Comparison of ENCODE assay signal across 2 cellular contexts in the genomic region with DNA sequence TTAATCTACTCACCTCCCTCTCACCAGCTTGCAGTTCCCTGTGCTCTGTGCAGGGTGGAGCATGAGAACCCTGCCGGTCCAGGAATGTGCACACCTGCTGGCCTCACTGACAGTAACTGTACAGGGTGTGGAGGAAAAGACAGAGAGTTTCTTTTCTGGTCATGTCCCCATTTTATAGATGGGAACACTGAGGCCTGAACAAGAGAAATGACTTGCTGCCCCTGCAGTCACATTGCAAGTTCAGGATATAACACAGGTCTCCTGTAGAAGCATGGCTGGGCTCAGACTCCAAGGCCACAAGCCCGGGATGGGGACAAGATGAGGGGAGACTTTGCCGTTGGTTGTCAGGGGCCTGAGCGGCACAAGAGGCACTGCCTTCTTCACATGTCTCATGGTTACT.
TF ChIP-seq lines count a peak whose summit lies in the region.

No MANE protein-coding gene starts in this region.

TF ChIP-seq in HepG2, 621 proteins besides CTCF, POLR2A, EP300 and RAD21 (continued from another document and continues in another):
- TF ChIP-seq ZNF574 (CRISPR knock-in tag; IDR thresholded peaks at IDR 0.05) (no peak), HDAC2 (CRISPR knock-in tag; IDR thresholded peaks at IDR 0.05) (0 out of 2 replicates have a peak, but pooled peaks have one; percentile 29), RCOR2 (CRISPR knock-in tag; IDR thresholded peaks at IDR 0.05) (0 out of 2 replicates have a peak, but pooled peaks have one; percentile 73), ZNF24 (IDR thresholded peaks at IDR 0.05) (no peak), HNRNPL (IDR thresholded peaks at IDR 0.05; ENCODE audit: low read depth, low read length) (no peak), SUZ12 (IDR thresholded peaks at IDR 0.05; ENCODE audit: low read depth, low read length) (no peak), ZMYM3 (CRISPR knock-in tag; IDR thresholded peaks at IDR 0.05) (peak; percentile 97), MXI1 (IDR thresholded peaks at IDR 0.05; ENCODE audit: borderline replicate concordance, low read depth, low read length) (no peak), CEBPG (CRISPR knock-in tag; IDR thresholded peaks at IDR 0.05) (no peak), PREB (CRISPR knock-in tag; IDR thresholded peaks at IDR 0.05) (no peak), BHLHE40 (IDR thresholded peaks at IDR 0.05; ENCODE audit: low read length) (no peak), NFRKB (IDR thresholded peaks at IDR 0.05) (no peak), HDAC1 (CRISPR knock-in tag; IDR thresholded peaks at IDR 0.05) (0 out of 2 replicates have a peak, but pooled peaks have one; percentile 22), SALL2 (CRISPR knock-in tag; IDR thresholded peaks at IDR 0.05) (no peak), ZNF784 (CRISPR knock-in tag; IDR thresholded peaks at IDR 0.05; ENCODE audit: borderline replicate concordance) (no peak), ZNF629 (CRISPR knock-in tag; conservative IDR thresholded peaks at IDR 0.05) (peak; percentile 99), NCOA5 (CRISPR knock-in tag; IDR thresholded peaks at IDR 0.05) (no peak), ZMYM2 (CRISPR knock-in tag; IDR thresholded peaks at IDR 0.05) (no peak)
- TF ChIP-seq, protein P1, sequence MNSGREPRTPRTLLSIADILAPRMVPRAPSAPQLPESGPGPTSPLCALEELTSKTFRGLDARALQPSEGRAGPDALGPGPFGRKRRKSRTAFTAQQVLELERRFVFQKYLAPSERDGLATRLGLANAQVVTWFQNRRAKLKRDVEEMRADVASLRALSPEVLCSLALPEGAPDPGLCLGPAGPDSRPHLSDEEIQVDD (CRISPR knock-in tag; IDR thresholded peaks at IDR 0.05; ENCODE audit: borderline replicate concordance), result no peak
- TF ChIP-seq, protein P2, sequence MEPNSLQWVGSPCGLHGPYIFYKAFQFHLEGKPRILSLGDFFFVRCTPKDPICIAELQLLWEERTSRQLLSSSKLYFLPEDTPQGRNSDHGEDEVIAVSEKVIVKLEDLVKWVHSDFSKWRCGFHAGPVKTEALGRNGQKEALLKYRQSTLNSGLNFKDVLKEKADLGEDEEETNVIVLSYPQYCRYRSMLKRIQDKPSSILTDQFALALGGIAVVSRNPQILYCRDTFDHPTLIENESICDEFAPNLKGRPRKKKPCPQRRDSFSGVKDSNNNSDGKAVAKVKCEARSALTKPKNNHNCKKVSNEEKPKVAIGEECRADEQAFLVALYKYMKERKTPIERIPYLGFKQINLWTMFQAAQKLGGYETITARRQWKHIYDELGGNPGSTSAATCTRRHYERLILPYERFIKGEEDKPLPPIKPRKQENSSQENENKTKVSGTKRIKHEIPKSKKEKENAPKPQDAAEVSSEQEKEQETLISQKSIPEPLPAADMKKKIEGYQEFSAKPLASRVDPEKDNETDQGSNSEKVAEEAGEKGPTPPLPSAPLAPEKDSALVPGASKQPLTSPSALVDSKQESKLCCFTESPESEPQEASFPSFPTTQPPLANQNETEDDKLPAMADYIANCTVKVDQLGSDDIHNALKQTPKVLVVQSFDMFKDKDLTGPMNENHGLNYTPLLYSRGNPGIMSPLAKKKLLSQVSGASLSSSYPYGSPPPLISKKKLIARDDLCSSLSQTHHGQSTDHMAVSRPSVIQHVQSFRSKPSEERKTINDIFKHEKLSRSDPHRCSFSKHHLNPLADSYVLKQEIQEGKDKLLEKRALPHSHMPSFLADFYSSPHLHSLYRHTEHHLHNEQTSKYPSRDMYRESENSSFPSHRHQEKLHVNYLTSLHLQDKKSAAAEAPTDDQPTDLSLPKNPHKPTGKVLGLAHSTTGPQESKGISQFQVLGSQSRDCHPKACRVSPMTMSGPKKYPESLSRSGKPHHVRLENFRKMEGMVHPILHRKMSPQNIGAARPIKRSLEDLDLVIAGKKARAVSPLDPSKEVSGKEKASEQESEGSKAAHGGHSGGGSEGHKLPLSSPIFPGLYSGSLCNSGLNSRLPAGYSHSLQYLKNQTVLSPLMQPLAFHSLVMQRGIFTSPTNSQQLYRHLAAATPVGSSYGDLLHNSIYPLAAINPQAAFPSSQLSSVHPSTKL (CRISPR knock-in tag; IDR thresholded peaks at IDR 0.05), result no peak
- TF ChIP-seq, protein P3, sequence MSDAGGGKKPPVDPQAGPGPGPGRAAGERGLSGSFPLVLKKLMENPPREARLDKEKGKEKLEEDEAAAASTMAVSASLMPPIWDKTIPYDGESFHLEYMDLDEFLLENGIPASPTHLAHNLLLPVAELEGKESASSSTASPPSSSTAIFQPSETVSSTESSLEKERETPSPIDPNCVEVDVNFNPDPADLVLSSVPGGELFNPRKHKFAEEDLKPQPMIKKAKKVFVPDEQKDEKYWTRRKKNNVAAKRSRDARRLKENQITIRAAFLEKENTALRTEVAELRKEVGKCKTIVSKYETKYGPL (CRISPR knock-in tag; IDR thresholded peaks at IDR 0.05), result no peak

TF ChIP-seq in K562, 482 proteins besides CTCF, POLR2A, EP300 and RAD21 (continued from another document and continues in another):
- TF ChIP-seq, protein P4, sequence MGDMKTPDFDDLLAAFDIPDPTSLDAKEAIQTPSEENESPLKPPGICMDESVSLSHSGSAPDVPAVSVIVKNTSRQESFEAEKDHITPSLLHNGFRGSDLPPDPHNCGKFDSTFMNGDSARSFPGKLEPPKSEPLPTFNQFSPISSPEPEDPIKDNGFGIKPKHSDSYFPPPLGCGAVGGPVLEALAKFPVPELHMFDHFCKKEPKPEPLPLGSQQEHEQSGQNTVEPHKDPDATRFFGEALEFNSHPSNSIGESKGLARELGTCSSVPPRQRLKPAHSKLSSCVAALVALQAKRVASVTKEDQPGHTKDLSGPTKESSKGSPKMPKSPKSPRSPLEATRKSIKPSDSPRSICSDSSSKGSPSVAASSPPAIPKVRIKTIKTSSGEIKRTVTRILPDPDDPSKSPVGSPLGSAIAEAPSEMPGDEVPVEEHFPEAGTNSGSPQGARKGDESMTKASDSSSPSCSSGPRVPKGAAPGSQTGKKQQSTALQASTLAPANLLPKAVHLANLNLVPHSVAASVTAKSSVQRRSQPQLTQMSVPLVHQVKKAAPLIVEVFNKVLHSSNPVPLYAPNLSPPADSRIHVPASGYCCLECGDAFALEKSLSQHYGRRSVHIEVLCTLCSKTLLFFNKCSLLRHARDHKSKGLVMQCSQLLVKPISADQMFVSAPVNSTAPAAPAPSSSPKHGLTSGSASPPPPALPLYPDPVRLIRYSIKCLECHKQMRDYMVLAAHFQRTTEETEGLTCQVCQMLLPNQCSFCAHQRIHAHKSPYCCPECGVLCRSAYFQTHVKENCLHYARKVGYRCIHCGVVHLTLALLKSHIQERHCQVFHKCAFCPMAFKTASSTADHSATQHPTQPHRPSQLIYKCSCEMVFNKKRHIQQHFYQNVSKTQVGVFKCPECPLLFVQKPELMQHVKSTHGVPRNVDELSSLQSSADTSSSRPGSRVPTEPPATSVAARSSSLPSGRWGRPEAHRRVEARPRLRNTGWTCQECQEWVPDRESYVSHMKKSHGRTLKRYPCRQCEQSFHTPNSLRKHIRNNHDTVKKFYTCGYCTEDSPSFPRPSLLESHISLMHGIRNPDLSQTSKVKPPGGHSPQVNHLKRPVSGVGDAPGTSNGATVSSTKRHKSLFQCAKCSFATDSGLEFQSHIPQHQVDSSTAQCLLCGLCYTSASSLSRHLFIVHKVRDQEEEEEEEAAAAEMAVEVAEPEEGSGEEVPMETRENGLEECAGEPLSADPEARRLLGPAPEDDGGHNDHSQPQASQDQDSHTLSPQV (IDR thresholded peaks at IDR 0.05), result no peak
- TF ChIP-seq RERE (CRISPR knock-in tag; IDR thresholded peaks at IDR 0.05; ENCODE audit: borderline replicate concordance) (no peak), CREB3L1 (IDR thresholded peaks at IDR 0.05; ENCODE audit: borderline replicate concordance, low read depth) (no peak), SMARCA5 (IDR thresholded peaks at IDR 0.05) (peak; percentile 93), ZNF165 (CRISPR knock-in tag; IDR thresholded peaks at IDR 0.05; ENCODE audit: borderline replicate concordance) (no peak), JUNB (CRISPR knock-in tag; conservative IDR thresholded peaks at IDR 0.05) (no peak), TOE1 (IDR thresholded peaks at IDR 0.05; ENCODE audit: borderline replicate concordance) (no peak), TOE1 (CRISPR knock-in tag; IDR thresholded peaks at IDR 0.05; ENCODE audit: borderline replicate concordance, low read depth) (no peak), AFF4 (CRISPR knock-in tag; IDR thresholded peaks at IDR 0.05) (no peak), ESRRB (CRISPR knock-in tag; IDR thresholded peaks at IDR 0.05; ENCODE audit: borderline replicate concordance) (no peak), DEAF1 (CRISPR knock-in tag; IDR thresholded peaks at IDR 0.05) (no peak), NCOA1 (IDR thresholded peaks at IDR 0.05; ENCODE audit: low read depth) (no peak), ZNF274 (IDR thresholded peaks at IDR 0.05; ENCODE audit: borderline replicate concordance, low read depth, low read length) (no peak)
- TF ChIP-seq, protein P5, sequence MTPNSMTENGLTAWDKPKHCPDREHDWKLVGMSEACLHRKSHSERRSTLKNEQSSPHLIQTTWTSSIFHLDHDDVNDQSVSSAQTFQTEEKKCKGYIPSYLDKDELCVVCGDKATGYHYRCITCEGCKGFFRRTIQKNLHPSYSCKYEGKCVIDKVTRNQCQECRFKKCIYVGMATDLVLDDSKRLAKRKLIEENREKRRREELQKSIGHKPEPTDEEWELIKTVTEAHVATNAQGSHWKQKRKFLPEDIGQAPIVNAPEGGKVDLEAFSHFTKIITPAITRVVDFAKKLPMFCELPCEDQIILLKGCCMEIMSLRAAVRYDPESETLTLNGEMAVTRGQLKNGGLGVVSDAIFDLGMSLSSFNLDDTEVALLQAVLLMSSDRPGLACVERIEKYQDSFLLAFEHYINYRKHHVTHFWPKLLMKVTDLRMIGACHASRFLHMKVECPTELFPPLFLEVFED (CRISPR knock-in tag; conservative IDR thresholded peaks at IDR 0.05), result no peak
